8 cellular contexts compared by ENCODE assay signal in genomic region chr7:76317782-76318487, GRCh38. TPM values are rescaled to one million over a fixed set of nuclear protein-coding genes. Genes with fewer than 3 reads are reported as not detected.
DNase-seq lines count a peak whose midpoint lies in the region; TF ChIP-seq lines count a peak whose summit lies in the region.

No MANE protein-coding gene starts in this region.

- H3K4me3 ChIP-seq in LNCaP clone FGC (ENCODE audit: low read depth, low read length), result peak overlapping the region; percentile 72

- H3K4me1 Mint-ChIP-seq in activated T-helper 2 cell treated with anti-CD3 and anti-CD28 coated beads, Interferon-gamma antibody, Interleukin-2, Interleukin-4, amounts not matched to agents 10 μg/mL and 5 μg/mL and 100 μg/mL, durations not matched to agents 14 hours and 24 hours and 36 hours (ENCODE audit: low read depth), result peaks cover 34% of the 10 kb centered on the region
- peaks cover 16% of the 10 kb centered on the region for H3K4me1 Mint-ChIP-seq in nephron
- peaks cover 28% of the 10 kb centered on the region for H3K4me1 Mint-ChIP-seq in stimulated activated naive CD8-positive, alpha-beta T cell treated with anti-CD3 and anti-CD28 coated beads, Interleukin-15, Interleukin-2, amounts not matched to agents 100 ng/mL and 50 ng/mL, for 24 hours (ENCODE audit: low read depth)

- DNase-seq in EH (ENCODE audit: low read depth), result peak; percentile 97
- DNase-seq in GOT3 (lab: John Stamatoyannopoulos, UW), result peak; percentile 83
- DNase-seq in LNCaP clone FGC (ENCODE audit: low read depth), result peak; percentile 85
- peak; percentile 99 for DNase-seq in RPMI8226
- peak; percentile 95 for DNase-seq in activated T-helper 2 cell treated with anti-CD3 and anti-CD28 coated beads, Interferon-gamma antibody, Interleukin-2, Interleukin-4, amounts not matched to agents 10 μg/mL and 5 μg/mL and 100 μg/mL, durations not matched to agents 14 hours and 24 hours and 36 hours (ENCODE audit: low spot score)
- DNase-seq in fibroblast of peridontal ligament (ENCODE audit: extremely low read depth), result peak; percentile 91

- peak overlapping the region; percentile 86 for H3K4me3 Mint-ChIP-seq in activated T-helper 2 cell treated with anti-CD3 and anti-CD28 coated beads, Interferon-gamma antibody, Interleukin-2, Interleukin-4, amounts not matched to agents 10 μg/mL and 5 μg/mL and 100 μg/mL, durations not matched to agents 14 hours and 24 hours and 36 hours (ENCODE audit: low read depth)
- H3K4me3 Mint-ChIP-seq in nephron, result peak overlapping the region; percentile 81 to 96 (median 86)
- H3K4me3 Mint-ChIP-seq in stimulated activated naive CD8-positive, alpha-beta T cell treated with anti-CD3 and anti-CD28 coated beads, Interleukin-15, Interleukin-2, amounts not matched to agents 100 ng/mL and 50 ng/mL, for 24 hours, result peak overlapping the region; percentile 80

- TF ChIP-seq CTCF in LNCaP clone FGC (IDR thresholded peaks at IDR 0.05; ENCODE audit: control insufficient read depth, extremely low read depth, insufficient read depth) (no peak), nephron (IDR thresholded peaks at IDR 0.05; ENCODE audit: unreplicated experiment in 3 of 3) (no peak)

- intact Hi-C loops in activated T-helper 2 cell treated with anti-CD3 and anti-CD28 coated beads, Interferon-gamma antibody, Interleukin-2, Interleukin-4, amounts not matched to agents 10 μg/mL and 5 μg/mL and 100 μg/mL, durations not matched to agents 14 hours and 24 hours and 36 hours (cut with micrococcal nuclease), result loop anchor here (1.0 to 10.0 kb wide), 5 partner anchors 27 to 273 kb away; partner anchors contain the start of genes MDH2 and STYXL1

- H3K27me3 Mint-ChIP-seq in activated T-helper 2 cell treated with anti-CD3 and anti-CD28 coated beads, Interferon-gamma antibody, Interleukin-2, Interleukin-4, amounts not matched to agents 10 μg/mL and 5 μg/mL and 100 μg/mL, durations not matched to agents 14 hours and 24 hours and 36 hours (ENCODE audit: low read depth), result no peaks in the 10 kb centered on the region
- no peaks in the 10 kb centered on the region for H3K27me3 Mint-ChIP-seq in nephron (ENCODE audit: low read depth)
- no peaks in the 10 kb centered on the region for H3K27me3 Mint-ChIP-seq in stimulated activated naive CD8-positive, alpha-beta T cell treated with anti-CD3 and anti-CD28 coated beads, Interleukin-15, Interleukin-2, amounts not matched to agents 100 ng/mL and 50 ng/mL, for 24 hours

- H3K27ac Mint-ChIP-seq in activated T-helper 2 cell treated with anti-CD3 and anti-CD28 coated beads, Interferon-gamma antibody, Interleukin-2, Interleukin-4, amounts not matched to agents 10 μg/mL and 5 μg/mL and 100 μg/mL, durations not matched to agents 14 hours and 24 hours and 36 hours, result peak overlapping the region; percentile 99
- H3K27ac Mint-ChIP-seq in nephron, result peak overlapping the region; percentile 71 to 98 (median 91)
- peak overlapping the region; percentile 89 for H3K27ac Mint-ChIP-seq in stimulated activated naive CD8-positive, alpha-beta T cell treated with anti-CD3 and anti-CD28 coated beads, Interleukin-15, Interleukin-2, amounts not matched to agents 100 ng/mL and 50 ng/mL, for 24 hours

- peaks cover 11% of the 10 kb centered on the region for H3K36me3 Mint-ChIP-seq in activated T-helper 2 cell treated with anti-CD3 and anti-CD28 coated beads, Interferon-gamma antibody, Interleukin-2, Interleukin-4, amounts not matched to agents 10 μg/mL and 5 μg/mL and 100 μg/mL, durations not matched to agents 14 hours and 24 hours and 36 hours (ENCODE audit: low read depth)
- H3K36me3 Mint-ChIP-seq in nephron (ENCODE audit: low read depth), result peaks cover 12% of the 10 kb centered on the region
- H3K36me3 Mint-ChIP-seq in stimulated activated naive CD8-positive, alpha-beta T cell treated with anti-CD3 and anti-CD28 coated beads, Interleukin-15, Interleukin-2, amounts not matched to agents 100 ng/mL and 50 ng/mL, for 24 hours (ENCODE audit: low read depth), result no peaks in the 10 kb centered on the region

- H3K9me3 Mint-ChIP-seq in activated T-helper 2 cell treated with anti-CD3 and anti-CD28 coated beads, Interferon-gamma antibody, Interleukin-2, Interleukin-4, amounts not matched to agents 10 μg/mL and 5 μg/mL and 100 μg/mL, durations not matched to agents 14 hours and 24 hours and 36 hours, result no peaks in the 10 kb centered on the region
- no peaks in the 10 kb centered on the region for H3K9me3 Mint-ChIP-seq in nephron
- no peaks in the 10 kb centered on the region for H3K9me3 Mint-ChIP-seq in stimulated activated naive CD8-positive, alpha-beta T cell treated with anti-CD3 and anti-CD28 coated beads, Interleukin-15, Interleukin-2, amounts not matched to agents 100 ng/mL and 50 ng/mL, for 24 hours

RNA-seq across cellular contexts. Expression of gene HSPB1, which starts 15.5 kb away (rescaled TPM):
- total RNA-seq in activated T-helper 2 cell treated with anti-CD3 and anti-CD28 coated beads, Interferon-gamma antibody, Interleukin-2, Interleukin-4, amounts not matched to agents 10 μg/mL and 5 μg/mL and 100 μg/mL, durations not matched to agents 14 hours and 24 hours and 36 hours, result 116 and 131 TPM in 2 replicates

RNA-seq across cellular contexts. Expression of gene YWHAG, which starts 40.9 kb away (rescaled TPM):
- 184 and 189 TPM in 2 replicates for total RNA-seq in activated T-helper 2 cell treated with anti-CD3 and anti-CD28 coated beads, Interferon-gamma antibody, Interleukin-2, Interleukin-4, amounts not matched to agents 10 μg/mL and 5 μg/mL and 100 μg/mL, durations not matched to agents 14 hours and 24 hours and 36 hours

Comparison
In these comparisons a context has a peak if more than half of its experiments do, and no peak if none do; other contexts are left out.
1. Peak in every context shown above with its lines: DNase-seq and H3K4me3 ChIP-seq.